ENCODE assay signal across 8 cellular contexts in genomic region chr15:29103825-29104565, GRCh38.
A peak's percentile ranks its signal among the peaks of the same experiment; 100 is the strongest.
DNase-seq lines count a peak whose midpoint lies in the region; ATAC-seq and TF ChIP-seq lines count a peak whose summit lies in the region.

No MANE protein-coding gene starts in this region.

- no peak overlapping the region for H3K4me3 ChIP-seq in GM12864 (ENCODE audit: low read depth, low read length)

- DNase-seq in GM12864 (ENCODE audit: low read depth) = no peak
- DNase-seq in HuH-7.5 (ENCODE audit: low spot score) = peak; percentile 86
- DNase-seq in activated CD4-positive, alpha-beta T cell treated with anti-CD3 and anti-CD28 coated beads, Interleukin-2, amount 50 U/mL, for 48 hours = peak; percentile 67 to 70
- DNase-seq in ecto neural progenitor cell (ENCODE audit: low spot score) = peak; percentile 94
- peak; percentile 86 for DNase-seq in medulla oblongata (ENCODE audit: extremely low spot score)
- DNase-seq in stimulated activated CD8-positive, alpha-beta memory T cell treated with anti-CD3 and anti-CD28 coated beads, Interleukin-2, amount 100 ng/mL, for 48 hours (ENCODE audit: low read depth in 2 of 2) = peak; percentile 36 to 61
- no peak for DNase-seq in epidermal melanocyte (ENCODE audit: insufficient read length, low spot score)

- peak; percentile 76 for TF ChIP-seq CTCF in GM12864 (IDR thresholded peaks at IDR 0.05; ENCODE audit: low read depth, low read length, missing control alignments)

- ATAC-seq in GM18858 (IDR thresholded peaks at IDR 0.05; ENCODE audit: unreplicated experiment) = no peak

Comparison
In these comparisons a context has a peak if more than half of its experiments do, and no peak if none do; other contexts are left out.
1. DNase-seq: peak in HuH-7.5 (single experiment), activated CD4-positive, alpha-beta T cell treated with anti-CD3 and anti-CD28 coated beads, Interleukin-2, amount 50 U/mL, for 48 hours (2 of 2), ecto neural progenitor cell (single experiment), medulla oblongata (single experiment) and stimulated activated CD8-positive, alpha-beta memory T cell treated with anti-CD3 and anti-CD28 coated beads, Interleukin-2, amount 100 ng/mL, for 48 hours (2 of 2); none in GM12864 (single experiment) and epidermal melanocyte (single experiment).